17 cellular contexts compared by ENCODE assay signal in genomic region chr9:136079916-136080246, GRCh38. TPM values are rescaled to one million over a fixed set of nuclear protein-coding genes. Genes with fewer than 3 reads are reported as not detected.
DNase-seq lines count a peak whose midpoint lies in the region; FAIRE-seq and TF ChIP-seq lines count a peak whose summit lies in the region.
"Had no signal": no experiment of that assay in that cellular context is flagged by ENCODE, and none has a peak within 500 bp of the region (broad histone marks: within the 10 kb centered on the region; RNA-seq: fewer than 3 reads in every experiment).

No MANE protein-coding gene starts in this region.

- H3K36me3 ChIP-seq in SK-N-SH (replicated peaks in 1 of 2; ENCODE audit: control insufficient read depth in 1 of 2, insufficient read depth in 2 of 2, low read length in 1 of 2): peaks cover 0 to 8% of the 10 kb centered on the region in 2 experiments
- no peaks in the 10 kb centered on the region for H3K36me3 ChIP-seq in kidney (ENCODE audit: control insufficient read depth in 1 of 2, insufficient read depth in 2 of 2, low read length in 2 of 2)
- peaks cover 0 to 4% (median 2%) of the 10 kb centered on the region in 3 donors for H3K36me3 ChIP-seq in skeletal muscle tissue (ENCODE audit: control insufficient read depth in 3 of 3, insufficient read depth in 3 of 3, low read length in 3 of 3)
- H3K36me3 ChIP-seq: neural progenitor cell had no signal

- H3K27ac ChIP-seq in SK-N-SH (ENCODE audit: low read depth in 2 of 2, low read length in 1 of 2): no peak overlapping the region
- H3K27ac ChIP-seq in kidney (ENCODE audit: low read depth in 2 of 2, low read length in 2 of 2): no peak overlapping the region
- H3K27ac ChIP-seq in skeletal muscle tissue (ENCODE audit: low read depth, low read length): peak overlapping the region; percentile 51
- H3K27ac ChIP-seq: neural progenitor cell had no signal

- TF ChIP-seq POLR2A in H54 (IDR thresholded peaks at IDR 0.05; ENCODE audit: low read depth, low read length): no peak

- H3K4me3 ChIP-seq in SK-N-SH (ENCODE audit: low read depth in 2 of 2, low read length in 1 of 2) (no peak overlapping the region), kidney (ENCODE audit: low read length in 2 of 2) (no peak overlapping the region), skeletal muscle tissue (ENCODE audit: low read length in 3 of 3) (no peak overlapping the region)
- H3K4me3 ChIP-seq: neural progenitor cell had no signal

- TF ChIP-seq CTCF in SK-N-SH (IDR thresholded peaks at IDR 0.05) (no peak), kidney (IDR thresholded peaks at IDR 0.05; ENCODE audit: borderline replicate concordance, extremely low read depth, insufficient read depth) (no peak)

- POLR2A ChIA-PET in SK-N-SH (lab: Yijun Ruan, JAX): interaction anchor here (0.6 kb wide), 1 partner anchor 166 kb away, joined by 4 read pairs; no protein-coding TSS in a partner anchor

- peaks cover 0 to 12% of the 10 kb centered on the region in 2 experiments; a peak in 1 of 4 replicates for H3K4me1 ChIP-seq in SK-N-SH (ENCODE audit: control insufficient read depth in 1 of 2, insufficient read depth in 2 of 2, low read depth in 1 of 2, low read length in 1 of 2)
- peaks cover 4 to 17% of the 10 kb centered on the region in 2 donors for H3K4me1 ChIP-seq in kidney (ENCODE audit: control insufficient read depth in 1 of 2, insufficient read depth in 1 of 2, low read depth in 1 of 2, low read length in 2 of 2)
- H3K4me1 ChIP-seq in skeletal muscle tissue (ENCODE audit: control insufficient read depth in 3 of 3, insufficient read depth in 3 of 3, low read length in 3 of 3): peaks cover 37 to 61% (median 57%) of the 10 kb centered on the region in 3 donors

- H3K9me3 ChIP-seq in SK-N-SH (no peaks in the 10 kb centered on the region), kidney (ENCODE audit: control insufficient read depth in 1 of 2, low read length in 2 of 2) (no peaks in the 10 kb centered on the region), skeletal muscle tissue (ENCODE audit: control insufficient read depth in 3 of 3, low read length in 3 of 3) (no peaks in the 10 kb centered on the region)

- H3K9ac ChIP-seq in SK-N-SH (no peak overlapping the region), kidney (ENCODE audit: low read length in 2 of 2) (no peak overlapping the region), skeletal muscle tissue (ENCODE audit: low read depth in 1 of 3, low read length in 3 of 3) (peak overlapping the region in 2 of 3 donors; percentile 57 to 64)
- H3K9ac ChIP-seq: neural progenitor cell had no signal

- peak; percentile 81 for DNase-seq in H54 (ENCODE audit: insufficient read length, low spot score)
- DNase-seq in SK-N-SH: peak; percentile 30
- DNase-seq in kidney: peak; percentile 71
- DNase-seq in UCSD-AML1 (lab: John Stamatoyannopoulos, UW; ENCODE audit: unreplicated experiment): no peak
- DNase-seq in NK-92 (lab: John Stamatoyannopoulos, UW; ENCODE audit: unreplicated experiment): no peak
- no peak for DNase-seq in NCI-H524 treated with DMSO at 0.1 percent for 48 hours (lab: John Stamatoyannopoulos, UW)
- no peak for DNase-seq in NCI-H187 treated with DMSO at 0.1 percent for 48 hours (lab: John Stamatoyannopoulos, UW)
- DNase-seq: activated CD4-positive, alpha-beta T cell treated with anti-CD3 and anti-CD28 coated beads, Interleukin-2, amount 50 U/mL, for 1 hour; activated T-cell treated with anti-CD3 and anti-CD28 coated beads, Interleukin-2, amount 50 U/mL, for 1 hour; erythroblast; Karpas-422; NCI-H146; NCI-H510A; small intestine had no signal

- no peak for TF ChIP-seq EP300 in SK-N-SH (IDR thresholded peaks at IDR 0.05; ENCODE audit: borderline replicate concordance in 1 of 2, low read depth in 1 of 2, low read length in 1 of 2)

- H3K4me2 ChIP-seq in SK-N-SH: no peak overlapping the region
- H3K4me2 ChIP-seq: neural progenitor cell had no signal

- 92% methylated on average over 2 of the region's 6 CpGs for WGBS in SK-N-SH (ENCODE audit: low lambda C conversion rate)

- H3K79me2 ChIP-seq in SK-N-SH (ENCODE audit: insufficient read depth): peaks cover 71% of the 10 kb centered on the region

- H3K27me3 ChIP-seq in SK-N-SH (ENCODE audit: insufficient read depth) (no peaks in the 10 kb centered on the region), skeletal muscle tissue (ENCODE audit: control insufficient read depth in 3 of 3, insufficient read depth in 3 of 3, low read length in 3 of 3) (no peaks in the 10 kb centered on the region)
- H3K27me3 ChIP-seq: neural progenitor cell had no signal

- CTCF ChIA-PET in SK-N-SH (lab: Yijun Ruan, JAX): no interaction called here

- TF ChIP-seq RAD21 in SK-N-SH (IDR thresholded peaks at IDR 0.05; ENCODE audit: low read length): no peak

- no peaks in the 10 kb centered on the region for H3K9me2 ChIP-seq in SK-N-SH

- peaks cover 77% of the 10 kb centered on the region for H4K20me1 ChIP-seq in SK-N-SH (ENCODE audit: insufficient read depth)

- FAIRE-seq in H54 (lab: Jason Lieb, UNC) (peak; percentile 89), kidney (lab: Jason Lieb, UNC) (no peak)
- FAIRE-seq: H1, small intestine had no signal

- H2AFZ ChIP-seq in SK-N-SH (ENCODE audit: low read depth): no peak overlapping the region
- H2AFZ ChIP-seq: neural progenitor cell had no signal

- intact Hi-C loops in kidney (cut with DNase I): no loop called here

- no peaks in the 10 kb centered on the region for H3F3A ChIP-seq in SK-N-SH (replicated peaks; ENCODE audit: insufficient read depth)

TF ChIP-seq in SK-N-SH, 30 proteins besides CTCF, POLR2A, EP300 and RAD21 (continues in another document):
- TF ChIP-seq FOSL2 (IDR thresholded peaks at IDR 0.05; ENCODE audit: borderline replicate concordance, low read depth): no peak
- no peak for TF ChIP-seq GABPA (IDR thresholded peaks at IDR 0.05; ENCODE audit: low read depth)
- TF ChIP-seq TCF12 (IDR thresholded peaks at IDR 0.05): no peak
- TF ChIP-seq RXRA (IDR thresholded peaks at IDR 0.05; ENCODE audit: borderline replicate concordance, low read depth): no peak
- no peak for TF ChIP-seq REST (IDR thresholded peaks at IDR 0.05; ENCODE audit: low read depth, low read length)
- TF ChIP-seq, protein P1, sequence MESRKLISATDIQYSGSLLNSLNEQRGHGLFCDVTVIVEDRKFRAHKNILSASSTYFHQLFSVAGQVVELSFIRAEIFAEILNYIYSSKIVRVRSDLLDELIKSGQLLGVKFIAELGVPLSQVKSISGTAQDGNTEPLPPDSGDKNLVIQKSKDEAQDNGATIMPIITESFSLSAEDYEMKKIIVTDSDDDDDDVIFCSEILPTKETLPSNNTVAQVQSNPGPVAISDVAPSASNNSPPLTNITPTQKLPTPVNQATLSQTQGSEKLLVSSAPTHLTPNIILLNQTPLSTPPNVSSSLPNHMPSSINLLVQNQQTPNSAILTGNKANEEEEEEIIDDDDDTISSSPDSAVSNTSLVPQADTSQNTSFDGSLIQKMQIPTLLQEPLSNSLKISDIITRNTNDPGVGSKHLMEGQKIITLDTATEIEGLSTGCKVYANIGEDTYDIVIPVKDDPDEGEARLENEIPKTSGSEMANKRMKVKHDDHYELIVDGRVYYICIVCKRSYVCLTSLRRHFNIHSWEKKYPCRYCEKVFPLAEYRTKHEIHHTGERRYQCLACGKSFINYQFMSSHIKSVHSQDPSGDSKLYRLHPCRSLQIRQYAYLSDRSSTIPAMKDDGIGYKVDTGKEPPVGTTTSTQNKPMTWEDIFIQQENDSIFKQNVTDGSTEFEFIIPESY (IDR thresholded peaks at IDR 0.05; ENCODE audit: borderline replicate concordance, low read depth): no peak
- TF ChIP-seq CHD2 (IDR thresholded peaks at IDR 0.05; ENCODE audit: low read length, partially characterized antibody): no peak
- no peak for TF ChIP-seq MEF2A (IDR thresholded peaks at IDR 0.05; ENCODE audit: borderline replicate concordance, low read depth)
- TF ChIP-seq JUND (IDR thresholded peaks at IDR 0.05): no peak

RNA-seq across cellular contexts. Expression of gene NACC2, which starts 15.2 kb away (rescaled TPM):
- 18.4 and 22.1 TPM in 2 replicates for polyA plus RNA-seq in SK-N-SH (2012; rRNA removed)
- polyA plus RNA-seq in SK-N-SH (2012; cell fraction: cytosol; rRNA removed): 11.0 and 14.6 TPM in 2 replicates
- polyA plus RNA-seq in SK-N-SH (2012; cell fraction: nucleus; rRNA removed): 32.2 and 32.4 TPM in 2 replicates
- 30.9 TPM for total RNA-seq in kidney
- polyA plus RNA-seq in kidney (ENCODE audit: insufficient read depth, low read depth, low replicate concordance): 7.1 TPM
- 7.3 TPM for total RNA-seq in skeletal muscle tissue

RNA-seq across cellular contexts. Expression of gene TMEM250, which starts 38.8 kb away (rescaled TPM):
- polyA plus RNA-seq in SK-N-SH (2012; rRNA removed): 22.1 and 25.9 TPM in 2 replicates
- polyA plus RNA-seq in SK-N-SH (2012; cell fraction: cytosol; rRNA removed): 14.6 and 21.9 TPM in 2 replicates
- polyA plus RNA-seq in SK-N-SH (2012; cell fraction: nucleus; rRNA removed): 31.1 and 36.2 TPM in 2 replicates
- total RNA-seq in kidney: 33.1 TPM
- 22.2 TPM for polyA plus RNA-seq in kidney (ENCODE audit: insufficient read depth, low read depth, low replicate concordance)
- 24.0 TPM for total RNA-seq in skeletal muscle tissue

Comparison
In these comparisons a context has a peak if more than half of its experiments do, and no peak if none do; other contexts are left out.
1. DNase-seq: peak in H54 (single experiment), SK-N-SH (single experiment) and kidney (single experiment); none in UCSD-AML1 (single experiment), NK-92 (single experiment), NCI-H524 treated with DMSO at 0.1 percent for 48 hours (single experiment) and NCI-H187 treated with DMSO at 0.1 percent for 48 hours (single experiment).
2. H3K9ac ChIP-seq: peak in skeletal muscle tissue (2 of 3); none in SK-N-SH (single experiment) and kidney (0 of 2).